Comparison of ENCODE assay signal across 17 cellular contexts in genomic region chr12:16118586-16118985, GRCh38.
"Had no signal": no experiment of that assay in that cellular context is flagged by ENCODE, and none has a peak within 500 bp of the region (broad histone marks: within the 10 kb centered on the region; RNA-seq: fewer than 3 reads in every experiment).

No MANE protein-coding gene starts in this region.

- H3K9me3 ChIP-seq: colonic mucosa, prostate gland, right lobe of liver, thyroid gland, uterus had no signal

- H3K4me1 ChIP-seq: colonic mucosa, prostate gland, right lobe of liver, thyroid gland, uterus had no signal

- H3K4me3 ChIP-seq: colonic mucosa, prostate gland, right lobe of liver, thyroid gland, uterus had no signal

- ATAC-seq: activated CD8-positive, alpha-beta T cell treated with anti-CD3 and anti-CD28 coated beads for 36 hours; right lobe of liver; T-cell had no signal

- H3K36me3 ChIP-seq: colonic mucosa, prostate gland, right lobe of liver, thyroid gland, uterus had no signal

- H3K36me3 Mint-ChIP-seq: mesothelial cell of epicardium, naive B cell, T-cell had no signal

- H3K9me3 Mint-ChIP-seq: activated CD8-positive, alpha-beta T cell treated with anti-CD3 and anti-CD28 coated beads for 36 hours; mesothelial cell of epicardium; naive B cell had no signal

- H3K4me1 Mint-ChIP-seq: mesothelial cell of epicardium, naive B cell, T-cell had no signal

- DNase-seq: activated CD4-positive, alpha-beta T cell treated with anti-CD3 and anti-CD28 coated beads for 4 hours; activated CD8-positive, alpha-beta memory T cell treated with anti-CD3 and anti-CD28 coated beads, Interleukin-2, amount 50 U/mL, for 4 hours; activated CD8-positive, alpha-beta T cell treated with anti-CD3 and anti-CD28 coated beads for 36 hours; aorta; colonic mucosa; foreskin melanocyte; head of caudate nucleus; naive B cell; nucleus accumbens; right lobe of liver; stimulated activated CD4-positive, alpha-beta T cell treated with anti-CD3 and anti-CD28 coated beads, Interleukin-4, amount 100 ng/mL, for 24 hours; T-cell; T1000; thyroid gland; uterus had no signal

- H3K4me3 Mint-ChIP-seq: activated CD8-positive, alpha-beta T cell treated with anti-CD3 and anti-CD28 coated beads for 36 hours; mesothelial cell of epicardium; naive B cell; T-cell had no signal

- H3K27me3 ChIP-seq: colonic mucosa, right lobe of liver, thyroid gland, uterus had no signal

- H3K27ac ChIP-seq: colonic mucosa, prostate gland, right lobe of liver, thyroid gland, uterus had no signal

- H3K27me3 Mint-ChIP-seq: activated CD8-positive, alpha-beta T cell treated with anti-CD3 and anti-CD28 coated beads for 36 hours had no signal

- H3K27ac Mint-ChIP-seq: activated CD8-positive, alpha-beta T cell treated with anti-CD3 and anti-CD28 coated beads for 36 hours; mesothelial cell of epicardium; T-cell had no signal
